In genomic region chr5:59005934-59006701, GRCh38 we compare ENCODE assay signal across 17 cellular contexts.
"Had no signal": no experiment of that assay in that cellular context is flagged by ENCODE, and none has a peak within 500 bp of the region (broad histone marks: within the 10 kb centered on the region; RNA-seq: fewer than 3 reads in every experiment).

No MANE protein-coding gene starts in this region.

- DNase-seq: activated CD4-positive, alpha-beta memory T cell treated with anti-CD3 and anti-CD28 coated beads, Interleukin-2, amount 10 ng/mL, durations not matched to agents 7 days and 5 days; activated CD4-positive, alpha-beta T cell treated with anti-CD3 and anti-CD28 coated beads, Interleukin-2, amount 10 ng/mL, durations not matched to agents 7 days and 5 days; activated CD4-positive, CD25-positive, alpha-beta regulatory T cell; activated gamma-delta T cell; activated naive CD4-positive, alpha-beta T cell treated with anti-CD3 and anti-CD28 coated beads for 36 hours; NCI-H1092 treated with DMSO at 0.1 percent for 48 hours; NCI-H1417 treated with DMSO at 0.1 percent for 48 hours; NCI-H1694; NCI-H2029; NCI-H510A treated with DMSO at 0.1 percent for 48 hours; NCI-H69; Peyer's patch; T-helper 2 cell; T1000 had no signal

- H3K4me3 Mint-ChIP-seq: activated CD4-positive, alpha-beta memory T cell treated with anti-CD3 and anti-CD28 coated beads, Interleukin-2, amount 10 ng/mL, durations not matched to agents 7 days and 5 days; activated CD4-positive, alpha-beta T cell treated with anti-CD3 and anti-CD28 coated beads, Interleukin-2, amount 10 ng/mL, durations not matched to agents 7 days and 5 days; activated naive CD4-positive, alpha-beta T cell treated with anti-CD3 and anti-CD28 coated beads for 36 hours; activated naive CD8-positive, alpha-beta T cell had no signal

- H3K9ac ChIP-seq: KMS-11 had no signal

- H3K27me3 ChIP-seq: Peyer's patch had no signal

- H3K4me3 ChIP-seq: Peyer's patch had no signal

- H3K27ac ChIP-seq: KMS-11, Peyer's patch, RWPE1 had no signal

- H3K27me3 Mint-ChIP-seq: activated CD4-positive, alpha-beta memory T cell treated with anti-CD3 and anti-CD28 coated beads, Interleukin-2, amount 10 ng/mL, durations not matched to agents 7 days and 5 days; activated CD4-positive, alpha-beta T cell treated with anti-CD3 and anti-CD28 coated beads, Interleukin-2, amount 10 ng/mL, durations not matched to agents 7 days and 5 days; activated naive CD8-positive, alpha-beta T cell had no signal

- H3K9me3 Mint-ChIP-seq: activated CD4-positive, alpha-beta memory T cell treated with anti-CD3 and anti-CD28 coated beads, Interleukin-2, amount 10 ng/mL, durations not matched to agents 7 days and 5 days; activated naive CD4-positive, alpha-beta T cell treated with anti-CD3 and anti-CD28 coated beads for 36 hours had no signal

- H3K4me1 ChIP-seq: Peyer's patch had no signal

- H3K4me2 ChIP-seq: KMS-11 had no signal

- H3K9me3 ChIP-seq: Peyer's patch had no signal

- H3K36me3 ChIP-seq: Peyer's patch had no signal

- H3K27ac Mint-ChIP-seq: activated CD4-positive, alpha-beta memory T cell treated with anti-CD3 and anti-CD28 coated beads, Interleukin-2, amount 10 ng/mL, durations not matched to agents 7 days and 5 days; activated CD4-positive, alpha-beta T cell treated with anti-CD3 and anti-CD28 coated beads, Interleukin-2, amount 10 ng/mL, durations not matched to agents 7 days and 5 days; activated naive CD4-positive, alpha-beta T cell treated with anti-CD3 and anti-CD28 coated beads for 36 hours; activated naive CD8-positive, alpha-beta T cell had no signal
